Comparison of ENCODE assay signal across 15 cellular contexts in genomic region chr1:10708807-10709523, GRCh38.
"Had no signal": no experiment of that assay in that cellular context is flagged by ENCODE, and none has a peak within 500 bp of the region (broad histone marks: within the 10 kb centered on the region; RNA-seq: fewer than 3 reads in every experiment).

No MANE protein-coding gene starts in this region.

- H3K4me3 Mint-ChIP-seq: activated T-helper 17 cell treated with anti-CD3 and anti-CD28 coated beads, Interleukin-2, amount 50 U/mL, for 72 hours; stimulated activated memory B cell treated with anti-CD40 and anti-IgM and Interleukin-4, amounts not matched to agents 10 μg/mL and 1 μg/mL and 100 μg/mL, for 72 hours had no signal

- H3K9me3 ChIP-seq: esophagus squamous epithelium, neutrophil had no signal

- ATAC-seq: activated T-helper 17 cell treated with anti-CD3 and anti-CD28 coated beads, Interleukin-2, amount 50 U/mL, for 72 hours; left cardiac atrium had no signal

- H3K27ac Mint-ChIP-seq: stimulated activated memory B cell treated with anti-CD40 and anti-IgM and Interleukin-4, amounts not matched to agents 10 μg/mL and 1 μg/mL and 100 μg/mL, for 72 hours had no signal

- H3K79me2 ChIP-seq: parathyroid adenoma had no signal

- H3K36me3 ChIP-seq: neutrophil had no signal

- H2AFZ ChIP-seq: parathyroid adenoma had no signal

- H3K4me1 ChIP-seq: parathyroid adenoma had no signal

- H3K4me1 Mint-ChIP-seq: activated T-helper 17 cell treated with anti-CD3 and anti-CD28 coated beads, Interleukin-2, amount 50 U/mL, for 72 hours; stimulated activated memory B cell treated with anti-CD40 and anti-IgM and Interleukin-4, amounts not matched to agents 10 μg/mL and 1 μg/mL and 100 μg/mL, for 72 hours had no signal

- H3K27ac ChIP-seq: esophagus squamous epithelium, neutrophil, parathyroid adenoma had no signal

- H3K9me3 Mint-ChIP-seq: activated T-helper 17 cell treated with anti-CD3 and anti-CD28 coated beads, Interleukin-2, amount 50 U/mL, for 72 hours; stimulated activated memory B cell treated with anti-CD40 and anti-IgM and Interleukin-4, amounts not matched to agents 10 μg/mL and 1 μg/mL and 100 μg/mL, for 72 hours had no signal

- H3K4me3 ChIP-seq: esophagus squamous epithelium, lung had no signal

- FAIRE-seq: astrocyte, colon, endothelial cell of umbilical vein had no signal

- DNase-seq: activated CD4-positive, alpha-beta T cell treated with anti-CD3 and anti-CD28 coated beads, Interleukin-2, amount 50 U/mL, for 48 hours; activated naive CD4-positive, alpha-beta T cell treated with anti-CD3 and anti-CD28 coated beads, Interleukin-2, amount 50 U/mL, for 16 hours; effector CD4-positive, alpha-beta T cell; esophagus squamous epithelium; left cardiac atrium; midbrain; stimulated activated CD4-positive, alpha-beta T cell treated with anti-CD3 and anti-CD28 coated beads, Interleukin-2, amount 100 ng/mL, for 48 hours had no signal

- H3K36me3 Mint-ChIP-seq: stimulated activated memory B cell treated with anti-CD40 and anti-IgM and Interleukin-4, amounts not matched to agents 10 μg/mL and 1 μg/mL and 100 μg/mL, for 72 hours had no signal
